Comparison of ENCODE assay signal across 18 cellular contexts in genomic region chr2:152449578-152449977, GRCh38.
DNase-seq lines count a peak whose midpoint lies in the region; ATAC-seq and TF ChIP-seq lines count a peak whose summit lies in the region.
"Had no signal": no experiment of that assay in that cellular context is flagged by ENCODE, and none has a peak within 500 bp of the region (broad histone marks: within the 10 kb centered on the region; RNA-seq: fewer than 3 reads in every experiment).

No MANE protein-coding gene starts in this region.

- TF ChIP-seq CTCF in GM23338 (conservative IDR thresholded peaks at IDR 0.05; ENCODE audit: low read depth in 2 of 2) (no peak), thyroid gland (IDR thresholded peaks at IDR 0.05) (no peak), GM13976 (IDR thresholded peaks at IDR 0.05; ENCODE audit: borderline replicate concordance, control extremely low read depth, extremely low read depth, insufficient read depth, missing control alignments) (no peak)

- H3K9me3 ChIP-seq in thyroid gland = no peaks in the 10 kb centered on the region
- H3K9me3 ChIP-seq: SK-N-SH had no signal

- H3K36me3 ChIP-seq in GM23338 (ENCODE audit: insufficient read depth) (no peaks in the 10 kb centered on the region), thyroid gland (no peaks in the 10 kb centered on the region)

- H3K27ac ChIP-seq in GM23338 (ENCODE audit: low read depth) (peak overlapping the region; percentile 57; the same call in 1 of the 2 replicates), angular gyrus (ENCODE audit: low read depth, low read length) (peak overlapping the region; percentile 81), thyroid gland (peak overlapping the region; percentile 25 to 71 (median 65))
- H3K27ac ChIP-seq: KMS-11 had no signal

- H3K27me3 ChIP-seq in GM23338 (ENCODE audit: insufficient read depth) (no peaks in the 10 kb centered on the region), thyroid gland (no peaks in the 10 kb centered on the region)

- ATAC-seq in GM23338 (no peak), HG03280 (IDR thresholded peaks at IDR 0.05; ENCODE audit: unreplicated experiment) (no peak)

- peaks cover 79% of the 10 kb centered on the region for H3K4me1 Mint-ChIP-seq in GM23338

- H3K79me2 ChIP-seq in GM23338 (replicated peaks; ENCODE audit: insufficient read depth) = peaks cover 81% of the 10 kb centered on the region

- H3K27ac Mint-ChIP-seq in GM23338 = no peak overlapping the region
- H3K27ac Mint-ChIP-seq: B cell; CD4-positive, alpha-beta memory T cell had no signal

- H3K4me3 ChIP-seq in GM23338 (no peak overlapping the region), thyroid gland (replicated peaks in 1 of 3) (no peak overlapping the region)

- no peaks in the 10 kb centered on the region; the same call in 1 of the 2 replicates for H4K20me1 ChIP-seq in GM23338 (replicated peaks; ENCODE audit: insufficient read depth)

- peaks cover 6% of the 10 kb centered on the region; the same call in 2 of the 3 replicates for H3K36me3 Mint-ChIP-seq in GM23338 (ENCODE audit: low read depth)
- H3K36me3 Mint-ChIP-seq: CD4-positive, alpha-beta memory T cell had no signal

- TF ChIP-seq POLR2A in thyroid gland (IDR thresholded peaks at IDR 0.05) = no peak

- H3K9me3 Mint-ChIP-seq in GM23338 = no peaks in the 10 kb centered on the region; the same call in 1 of the 3 replicates

- in situ Hi-C loops in GM13976 (cut with MboI; ENCODE audit: low sequenced_read_pairs, unreplicated experiment) = loop anchor here (25.0 kb wide), 1 partner anchor 412 kb away; no protein-coding TSS in a partner anchor

- peaks cover 7% of the 10 kb centered on the region; the same call in 1 of the 2 replicates for H3K9me2 ChIP-seq in GM23338 (ENCODE audit: insufficient read depth)
- H3K9me2 ChIP-seq: SK-N-SH had no signal

- peaks cover 5% of the 10 kb centered on the region; the same call in 1 of the 2 replicates for H3F3A ChIP-seq in GM23338 (replicated peaks; ENCODE audit: low read depth)

- WGBS in thyroid gland, 2 donors = 31 to 47% methylated on average over 3 of the region's 3 CpGs

- no peak overlapping the region for H2AFZ ChIP-seq in GM23338

- H3K4me1 ChIP-seq in GM23338 (ENCODE audit: insufficient read depth) = peaks cover 73% of the 10 kb centered on the region
- H3K4me1 ChIP-seq in thyroid gland = peaks cover 44 to 75% of the 10 kb centered on the region in 2 donors

- intact Hi-C loops in thyroid gland (cut with DNase I) = no loop called here

- H3K4me3 Mint-ChIP-seq in GM23338 = no peak overlapping the region
- H3K4me3 Mint-ChIP-seq: B cell; CD4-positive, alpha-beta memory T cell had no signal

- H3K27me3 Mint-ChIP-seq in GM23338 (ENCODE audit: insufficient read depth, low read depth, poor library complexity) = peaks cover 2% of the 10 kb centered on the region
- H3K27me3 Mint-ChIP-seq: B cell had no signal

- H3K4me2 ChIP-seq in GM23338 = peak overlapping the region; percentile 44
- H3K4me2 ChIP-seq: KMS-11, SK-N-SH had no signal

- DNase-seq in GM23338 (ENCODE audit: low spot score) (no peak), midbrain (lab: John Stamatoyannopoulos, UW) (peak; percentile 53), thyroid gland (no peak), NCI-H524 treated with DMSO at 0.1 percent for 48 hours (lab: John Stamatoyannopoulos, UW) (no peak), GM13976 (ENCODE audit: low spot score) (no peak)
- DNase-seq: Calu3; CD4-positive, alpha-beta memory T cell; DMS53; NCI-H1092; NCI-H1694; NCI-H69; NK-92 treated with Interleukin-12 subunit alpha and Interleukin-12 subunit beta, amount 100 ng/mL, for 24 hours; SHP77; SK-N-SH had no signal

TF ChIP-seq in GM23338, 12 proteins besides CTCF, POLR2A, EP300 and RAD21:
- no peak for TF ChIP-seq ZNF462 (CRISPR knock-in tag; IDR thresholded peaks at IDR 0.05)
